In the genomic region with DNA sequence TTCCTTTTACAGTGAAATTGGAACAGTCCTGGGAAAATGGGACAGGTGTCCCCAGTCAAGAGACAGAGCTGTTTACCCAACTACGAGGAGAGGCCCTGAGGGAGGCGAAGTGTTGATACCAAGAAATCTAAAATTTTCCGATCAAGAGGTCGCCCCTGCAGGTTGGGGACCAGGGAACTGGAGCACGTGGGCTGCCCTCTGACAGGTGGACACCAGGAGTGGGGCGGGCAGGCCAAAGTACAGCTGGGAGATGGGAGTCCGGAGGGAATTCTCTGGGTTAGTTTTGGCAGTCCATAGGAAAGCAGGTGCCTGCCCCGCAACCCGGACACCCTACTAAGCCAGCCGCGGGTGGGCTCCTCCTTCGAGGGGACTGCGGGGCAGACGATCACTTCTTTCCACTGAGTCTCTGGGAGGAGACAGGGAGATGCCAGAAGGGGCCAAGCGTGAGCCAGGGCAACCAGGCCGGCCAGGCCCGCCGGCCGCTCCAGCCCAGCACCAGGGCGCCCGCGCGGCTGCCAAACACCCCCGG, we compare ENCODE assay signal across 8 cellular contexts. TPM values are rescaled to one million over a fixed set of nuclear protein-coding genes. Genes with fewer than 3 reads are reported as not detected.
DNase-seq lines count a peak whose midpoint lies in the region; ATAC-seq and TF ChIP-seq lines count a peak whose summit lies in the region.

No MANE protein-coding gene starts in this region.

- H3K36me3 Mint-ChIP-seq in dendritic cell treated with granulocyte-macrophage colony-stimulating factor and Interleukin-4, amounts not matched to agents 40 ng/mL and 50 ng/mL, for 4 days (ENCODE audit: low read depth), result peaks cover 21% of the 10 kb centered on the region
- H3K36me3 Mint-ChIP-seq in natural killer cell treated with Interleukin-12 subunit alpha and Interleukin-12 subunit beta and Interleukin-15 and Interleukin-18, amount 100 ng/mL, for 72 hours, result no peaks in the 10 kb centered on the region

- no peak for DNase-seq in natural killer cell treated with Interleukin-12 subunit alpha and Interleukin-12 subunit beta and Interleukin-15 and Interleukin-18, amount 100 ng/mL, for 72 hours (ENCODE audit: low spot score)
- DNase-seq in RKO (ENCODE audit: low spot score) (no peak), GM20000 (ENCODE audit: low spot score) (no peak), NCI-H128 (lab: John Stamatoyannopoulos, UW; ENCODE audit: unreplicated experiment) (no peak)

- ATAC-seq in natural killer cell treated with Interleukin-12 subunit alpha and Interleukin-12 subunit beta and Interleukin-15 and Interleukin-18, amount 100 ng/mL, for 72 hours, result no peak
- ATAC-seq in GM18870 (IDR thresholded peaks at IDR 0.05; ENCODE audit: unreplicated experiment), result no peak

- peak overlapping the region; percentile 95 for H3K4me3 ChIP-seq in BLaER1

- peaks cover 26% of the 10 kb centered on the region for H4K20me1 ChIP-seq in BLaER1

- intact Hi-C loops in dendritic cell treated with granulocyte-macrophage colony-stimulating factor and Interleukin-4, amounts not matched to agents 40 ng/mL and 50 ng/mL, for 4 days (cut with micrococcal nuclease), result no loop called here

- peaks cover 27% of the 10 kb centered on the region for H3K27me3 Mint-ChIP-seq in dendritic cell treated with granulocyte-macrophage colony-stimulating factor and Interleukin-4, amounts not matched to agents 40 ng/mL and 50 ng/mL, for 4 days
- H3K27me3 Mint-ChIP-seq in natural killer cell treated with Interleukin-12 subunit alpha and Interleukin-12 subunit beta and Interleukin-15 and Interleukin-18, amount 100 ng/mL, for 72 hours, result peaks cover 0 to 9% of the 10 kb centered on the region in 2 donors

- H3K9me3 Mint-ChIP-seq in dendritic cell treated with granulocyte-macrophage colony-stimulating factor and Interleukin-4, amounts not matched to agents 40 ng/mL and 50 ng/mL, for 4 days, result no peaks in the 10 kb centered on the region
- no peaks in the 10 kb centered on the region for H3K9me3 Mint-ChIP-seq in natural killer cell treated with Interleukin-12 subunit alpha and Interleukin-12 subunit beta and Interleukin-15 and Interleukin-18, amount 100 ng/mL, for 72 hours

- peak overlapping the region; percentile 97 for H3K27ac Mint-ChIP-seq in dendritic cell treated with granulocyte-macrophage colony-stimulating factor and Interleukin-4, amounts not matched to agents 40 ng/mL and 50 ng/mL, for 4 days
- H3K27ac Mint-ChIP-seq in natural killer cell treated with Interleukin-12 subunit alpha and Interleukin-12 subunit beta and Interleukin-15 and Interleukin-18, amount 100 ng/mL, for 72 hours, result peak overlapping the region; percentile 83 to 93

- TF ChIP-seq CTCF in GM20000 (IDR thresholded peaks at IDR 0.05; ENCODE audit: extremely low read depth, missing control alignments), result no peak

- no peaks in the 10 kb centered on the region for H3K36me3 ChIP-seq in BLaER1
- H3K36me3 ChIP-seq in KOPT-K1 (ENCODE audit: insufficient read depth, low read length), result no peaks in the 10 kb centered on the region

- H3K9ac ChIP-seq in BLaER1, result peak overlapping the region; percentile 63

- H3K9me3 ChIP-seq in BLaER1 (no peaks in the 10 kb centered on the region), KOPT-K1 (ENCODE audit: insufficient read depth, low read length, poor library complexity, severe bottlenecking) (no peaks in the 10 kb centered on the region)

- peaks cover 35% of the 10 kb centered on the region for H3K4me1 ChIP-seq in BLaER1

- H3K27ac ChIP-seq in BLaER1 (peak overlapping the region; percentile 39), KOPT-K1 (ENCODE audit: low read depth, low read length, poor library complexity, severe bottlenecking) (peak overlapping the region; percentile 73)

- peaks cover 52% of the 10 kb centered on the region for H3K4me1 Mint-ChIP-seq in dendritic cell treated with granulocyte-macrophage colony-stimulating factor and Interleukin-4, amounts not matched to agents 40 ng/mL and 50 ng/mL, for 4 days (ENCODE audit: low read depth)
- H3K4me1 Mint-ChIP-seq in natural killer cell treated with Interleukin-12 subunit alpha and Interleukin-12 subunit beta and Interleukin-15 and Interleukin-18, amount 100 ng/mL, for 72 hours (ENCODE audit: low read depth in 2 of 2), result peaks cover 38 to 40% of the 10 kb centered on the region in 2 donors

- H3K27me3 ChIP-seq in BLaER1, result no peaks in the 10 kb centered on the region

- peak overlapping the region; percentile 71 for H3K4me3 Mint-ChIP-seq in dendritic cell treated with granulocyte-macrophage colony-stimulating factor and Interleukin-4, amounts not matched to agents 40 ng/mL and 50 ng/mL, for 4 days
- H3K4me3 Mint-ChIP-seq in natural killer cell treated with Interleukin-12 subunit alpha and Interleukin-12 subunit beta and Interleukin-15 and Interleukin-18, amount 100 ng/mL, for 72 hours, result peak overlapping the region; percentile 83

- peak overlapping the region; percentile 94 for H3K4me2 ChIP-seq in BLaER1

RNA-seq across cellular contexts. Expression of a gene that starts 0.9 kb away (rescaled TPM):
- total RNA-seq in natural killer cell treated with Interleukin-12 subunit alpha and Interleukin-12 subunit beta and Interleukin-15 and Interleukin-18, amount 100 ng/mL, for 72 hours, result 10 to 100 TPM; 16.3 to 36.9 TPM
